9 cellular contexts compared by ENCODE assay signal in the genomic region with DNA sequence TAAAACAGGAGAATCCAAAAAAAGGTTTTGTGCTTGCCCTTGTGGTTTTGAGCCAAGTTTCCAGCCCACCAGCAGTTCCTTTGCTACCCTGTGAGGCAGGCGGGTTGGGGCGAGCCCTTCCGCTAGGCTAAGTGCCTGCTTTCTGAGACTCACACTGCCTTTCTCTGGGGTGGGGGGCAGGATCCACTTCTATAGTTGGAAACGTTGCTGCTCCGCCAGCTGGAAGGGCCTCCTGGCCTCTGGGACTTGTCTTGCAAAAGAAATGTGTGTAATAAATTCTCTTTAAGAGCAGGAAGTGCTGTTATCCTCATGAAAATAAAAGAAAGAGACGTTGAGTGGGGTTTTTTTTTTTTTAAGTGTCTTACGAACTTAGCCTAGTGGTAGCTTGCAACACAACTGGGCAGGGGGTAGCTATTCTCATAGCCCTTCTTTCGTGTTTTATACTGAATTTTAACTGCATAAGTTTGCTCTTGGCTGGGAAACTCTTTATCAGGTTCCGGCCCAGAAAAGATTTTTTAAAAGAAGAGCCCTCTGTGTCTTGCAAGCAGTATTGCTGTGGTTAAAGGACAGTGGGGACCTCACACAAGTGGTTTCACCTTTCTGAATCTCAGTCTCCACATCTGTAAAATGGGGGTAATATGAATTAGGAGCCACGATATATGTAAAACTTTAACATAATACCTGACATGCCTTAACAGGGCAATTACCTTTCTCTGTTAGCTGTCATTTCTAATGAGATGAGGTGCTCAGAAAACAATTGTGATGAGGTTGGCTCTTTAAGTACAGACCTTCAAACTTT. TPM values are rescaled to one million over a fixed set of nuclear protein-coding genes. Genes with fewer than 3 reads are reported as not detected.
DNase-seq lines count a peak whose midpoint lies in the region; ATAC-seq and TF ChIP-seq lines count a peak whose summit lies in the region.
"Had no signal": no experiment of that assay in that cellular context is flagged by ENCODE, and none has a peak within 500 bp of the region (broad histone marks: within the 10 kb centered on the region; RNA-seq: fewer than 3 reads in every experiment).

No MANE protein-coding gene starts in this region.

- CTCF ChIA-PET in activated naive CD4-positive, alpha-beta T cell treated with anti-CD3 and anti-CD28 coated beads for 36 hours (lab: Charles Lee) = interaction anchor here (0.5 to 5.3 kb wide), 8 partner anchors 8 to 219 kb away, joined by 3 to 29 read pairs (median 4); partner anchors contain the start of gene JADE2

- H3K4me1 ChIP-seq in upper lobe of left lung = peaks cover 28 to 57% (median 45%) of the 10 kb centered on the region in 4 donors

- H3K27ac ChIP-seq in upper lobe of left lung = peak overlapping the region in 3 of 4 donors; percentile 15 to 37 (median 35)

- peaks cover 0 to 87% (median 40%) of the 10 kb centered on the region in 4 donors for H3K36me3 ChIP-seq in upper lobe of left lung

- H3K4me3 Mint-ChIP-seq in activated naive CD4-positive, alpha-beta T cell treated with anti-CD3 and anti-CD28 coated beads for 36 hours = peak overlapping the region; percentile 81
- H3K4me3 Mint-ChIP-seq in immature natural killer cell = peak overlapping the region; percentile 53 to 82 (median 69)

- no peak overlapping the region for H3K4me3 ChIP-seq in upper lobe of left lung

- H3K9me3 Mint-ChIP-seq in activated naive CD4-positive, alpha-beta T cell treated with anti-CD3 and anti-CD28 coated beads for 36 hours = no peaks in the 10 kb centered on the region
- no peaks in the 10 kb centered on the region for H3K9me3 Mint-ChIP-seq in immature natural killer cell

- H3K4me1 Mint-ChIP-seq in activated naive CD4-positive, alpha-beta T cell treated with anti-CD3 and anti-CD28 coated beads for 36 hours (ENCODE audit: low read depth) = peaks cover 77% of the 10 kb centered on the region
- H3K4me1 Mint-ChIP-seq in immature natural killer cell = peaks cover 50 to 58% of the 10 kb centered on the region in 2 donors

- ATAC-seq in upper lobe of left lung (ENCODE audit: low FRiP score in 2 of 2) = peak in 1 of 2 donors; percentile 81
- no peak for ATAC-seq in HG03045 (IDR thresholded peaks at IDR 0.05; ENCODE audit: unreplicated experiment)

- H3K27me3 ChIP-seq in upper lobe of left lung = no peaks in the 10 kb centered on the region

- peaks cover 46% of the 10 kb centered on the region for H3K36me3 Mint-ChIP-seq in activated naive CD4-positive, alpha-beta T cell treated with anti-CD3 and anti-CD28 coated beads for 36 hours (ENCODE audit: low read depth)
- peaks cover 0 to 7% (median 4%) of the 10 kb centered on the region in 3 donors for H3K36me3 Mint-ChIP-seq in immature natural killer cell

- no peak for TF ChIP-seq CTCF in upper lobe of left lung (IDR thresholded peaks at IDR 0.05)

- intact Hi-C loops in activated naive CD4-positive, alpha-beta T cell treated with anti-CD3 and anti-CD28 coated beads for 36 hours (cut with micrococcal nuclease) = loop anchor here (1.0 kb wide), 1 partner anchor 10 kb away; no protein-coding TSS in a partner anchor

- TF ChIP-seq EP300 in upper lobe of left lung (IDR thresholded peaks at IDR 0.05) = no peak

- H3K27me3 Mint-ChIP-seq in activated naive CD4-positive, alpha-beta T cell treated with anti-CD3 and anti-CD28 coated beads for 36 hours (ENCODE audit: low read depth) = no peaks in the 10 kb centered on the region
- peaks cover 0 to 3% (median 2%) of the 10 kb centered on the region in 3 donors for H3K27me3 Mint-ChIP-seq in immature natural killer cell (ENCODE audit: low read depth in 3 of 3)

- TF ChIP-seq POLR2A in upper lobe of left lung (IDR thresholded peaks at IDR 0.05) = no peak

- H3K27ac Mint-ChIP-seq in activated naive CD4-positive, alpha-beta T cell treated with anti-CD3 and anti-CD28 coated beads for 36 hours = peak overlapping the region; percentile 95
- peak overlapping the region; percentile 57 to 95 (median 90) for H3K27ac Mint-ChIP-seq in immature natural killer cell

- WGBS in upper lobe of left lung, 2 donors = 38 to 53% methylated on average over 10 of the region's 10 CpGs

- peak; percentile 54 for DNase-seq in activated naive CD4-positive, alpha-beta T cell treated with anti-CD3 and anti-CD28 coated beads for 36 hours
- no peak for DNase-seq in activated naive CD4-positive, alpha-beta T cell treated with anti-CD3 and anti-CD28 coated beads, Interleukin-2, amount 50 U/mL, for 16 hours
- peak; percentile 31 to 37 for DNase-seq in activated CD4-positive, alpha-beta T cell treated with anti-CD3 and anti-CD28 coated beads, Interleukin-2, amount 50 U/mL, for 48 hours
- DNase-seq in immature natural killer cell (peak in 2 of 3 donors; percentile 28 to 40), upper lobe of left lung (peak in 1 of 2 donors; percentile 63), superior temporal gyrus (ENCODE audit: extremely low spot score) (no peak), hepatic stellate cell (ENCODE audit: low spot score) (no peak)
- DNase-seq: IMR-90 had no signal

- no peaks in the 10 kb centered on the region for H3K9me3 ChIP-seq in upper lobe of left lung

RNA-seq across cellular contexts. Expression of gene JADE2, which starts 19.8 kb away (rescaled TPM):
- 10 to 100 TPM; 78.4 to 86.6 TPM for total RNA-seq in activated naive CD4-positive, alpha-beta T cell treated with anti-CD3 and anti-CD28 coated beads for 36 hours
- polyA plus RNA-seq in immature natural killer cell = 10 to 100 TPM; 10.1 to 48.9 (median 23.0) TPM
- 100 to 1,000 TPM in 1 of 6 donors, 10 to 100 TPM in 5; 51.5 to 102 (median 69.5) TPM for total RNA-seq in upper lobe of left lung

Comparison
In these comparisons a context has a peak if more than half of its experiments do, and no peak if none do; other contexts are left out.
1. DNase-seq: peak in activated naive CD4-positive, alpha-beta T cell treated with anti-CD3 and anti-CD28 coated beads for 36 hours (single experiment), activated CD4-positive, alpha-beta T cell treated with anti-CD3 and anti-CD28 coated beads, Interleukin-2, amount 50 U/mL, for 48 hours (2 of 2) and immature natural killer cell (2 of 3); none in activated naive CD4-positive, alpha-beta T cell treated with anti-CD3 and anti-CD28 coated beads, Interleukin-2, amount 50 U/mL, for 16 hours (single experiment), superior temporal gyrus (single experiment) and hepatic stellate cell (single experiment).